In the genomic region with DNA sequence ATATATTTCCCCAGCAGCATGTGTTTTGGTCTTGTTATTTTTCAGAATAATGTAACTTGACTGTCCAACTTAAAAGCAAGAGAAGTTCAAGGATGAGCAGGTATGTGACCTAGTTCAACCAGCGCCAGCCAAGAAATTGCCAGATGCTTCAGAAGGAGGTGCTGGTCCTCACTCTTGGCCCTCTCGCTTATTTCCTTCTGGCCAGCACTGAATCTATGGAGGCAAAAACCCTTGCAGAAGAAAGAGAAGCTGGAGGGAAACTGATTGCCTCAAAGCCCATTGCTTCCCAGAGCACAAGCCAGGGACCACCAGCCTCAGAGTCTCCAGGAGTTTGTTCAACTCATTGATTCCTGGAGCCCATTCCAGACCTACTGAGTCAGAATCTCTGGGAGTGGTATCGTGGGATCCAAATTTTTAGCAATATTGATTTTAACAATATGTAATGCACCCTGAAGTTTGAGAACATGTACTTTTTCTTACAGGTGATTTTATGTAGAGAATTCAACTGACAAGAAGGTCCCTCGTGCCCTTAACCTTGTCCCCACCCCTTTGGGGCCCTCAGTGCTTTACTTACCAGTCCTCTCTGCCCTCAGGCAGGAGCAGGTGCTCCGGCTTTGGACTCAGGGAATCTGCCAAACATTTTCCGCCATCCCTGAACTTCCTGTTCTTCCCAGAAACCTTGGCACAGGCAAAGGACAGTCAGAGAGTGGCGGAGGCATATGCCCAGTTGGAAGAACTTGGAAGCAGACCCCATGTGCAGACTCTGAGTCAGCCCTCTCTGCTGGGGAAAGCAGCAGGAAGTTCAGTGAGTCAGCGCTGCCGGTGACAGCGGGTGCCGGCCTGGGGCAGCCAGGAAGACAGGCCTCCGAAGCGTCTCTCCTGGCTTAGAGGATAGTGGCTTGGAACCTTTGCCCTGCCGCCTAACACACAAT, we compare ENCODE assay signal across 8 cellular contexts. TPM values are rescaled to one million over a fixed set of nuclear protein-coding genes. Genes with fewer than 3 reads are reported as not detected.
A peak's percentile ranks its signal among the peaks of the same experiment; 100 is the strongest.
DNase-seq lines count a peak whose midpoint lies in the region; ATAC-seq and TF ChIP-seq lines count a peak whose summit lies in the region.

No MANE protein-coding gene starts in this region.

- CTCF ChIA-PET in mammary epithelial cell (lab: Charles Lee; ENCODE audit: low non-redundant PET): no interaction called here

- H3K9me3 Mint-ChIP-seq in stimulated activated memory B cell treated with anti-CD40 and anti-IgM and Interleukin-4, amounts not matched to agents 10 μg/mL and 1 μg/mL and 100 μg/mL, for 72 hours: peaks cover 3% of the 10 kb centered on the region

- peak overlapping the region; percentile 82 for H2AFZ ChIP-seq in mammary epithelial cell (ENCODE audit: low read depth, low read length)

- H3K4me3 ChIP-seq in mammary epithelial cell (replicated peaks in 1 of 3; ENCODE audit: insufficient read depth in 1 of 3, low read depth in 2 of 3, low read length in 3 of 3) (no peak overlapping the region), left lung (no peak overlapping the region)

- H3K36me3 ChIP-seq in mammary epithelial cell (ENCODE audit: insufficient read depth, low read length) (no peaks in the 10 kb centered on the region), left lung (no peaks in the 10 kb centered on the region)

- no peak overlapping the region for H3K4me3 Mint-ChIP-seq in stimulated activated memory B cell treated with anti-CD40 and anti-IgM and Interleukin-4, amounts not matched to agents 10 μg/mL and 1 μg/mL and 100 μg/mL, for 72 hours

- H4K20me1 ChIP-seq in mammary epithelial cell (ENCODE audit: insufficient read depth, low read length): no peaks in the 10 kb centered on the region

- no peak for TF ChIP-seq CTCF in mammary epithelial cell (conservative IDR thresholded peaks at IDR 0.05 in 1 of 2, IDR thresholded peaks at IDR 0.05 in 1 of 2; ENCODE audit: extremely low read depth in 1 of 2, insufficient read depth in 1 of 2, low read depth in 1 of 2, low read length in 2 of 2)
- no peak for TF ChIP-seq CTCF in left lung (IDR thresholded peaks at IDR 0.05)

- DNase-seq in Caki2 (ENCODE audit: low read depth): peak; percentile 86
- peak; percentile 51 for DNase-seq in SK-MEL-5 (ENCODE audit: low read depth, low spot score)
- DNase-seq in mammary epithelial cell: peak; percentile 91
- peak; percentile 68 to 85 for DNase-seq in left lung

- H3K4me2 ChIP-seq in mammary epithelial cell (ENCODE audit: insufficient read depth, low read depth, low read length): peak overlapping the region; percentile 59

- peaks cover 5% of the 10 kb centered on the region for H3K4me1 Mint-ChIP-seq in stimulated activated memory B cell treated with anti-CD40 and anti-IgM and Interleukin-4, amounts not matched to agents 10 μg/mL and 1 μg/mL and 100 μg/mL, for 72 hours

- dilution Hi-C loops in mammary epithelial cell (cut with HindIII; ENCODE audit: low sequenced_read_pairs): no loop called here

- no TSS peak for BruUV-seq in mammary epithelial cell (replicated peaks; lab: Mats Ljungman, UMichigan)

- in situ Hi-C loops in Caki2 (cut with HindIII; ENCODE audit: low pct_unique_long_range_greater_than_20kb, low sequenced_read_pairs): no loop called here
- in situ Hi-C loops in SK-MEL-5 (cut with HindIII; ENCODE audit: low pct_unique_long_range_greater_than_20kb, low sequenced_read_pairs): no loop called here
- in situ Hi-C loops in mammary epithelial cell (cut with MboI; ENCODE audit: low sequenced_read_pairs in 2 of 2): no loop called here

- H3K27ac Mint-ChIP-seq in stimulated activated memory B cell treated with anti-CD40 and anti-IgM and Interleukin-4, amounts not matched to agents 10 μg/mL and 1 μg/mL and 100 μg/mL, for 72 hours: no peak overlapping the region

- intact Hi-C loops in mammary epithelial cell (cut with micrococcal nuclease): loop anchor here (2.0 kb wide), 1 partner anchor 50 kb away; a partner anchor contains a TSS
- intact Hi-C loops in left lung (cut with DNase I): no loop called here

- peaks cover 43% of the 10 kb centered on the region for H3K4me1 ChIP-seq in mammary epithelial cell (ENCODE audit: insufficient read depth, low read length)
- peaks cover 0 to 12% of the 10 kb centered on the region in 2 donors for H3K4me1 ChIP-seq in left lung

- no peaks in the 10 kb centered on the region for H3K36me3 Mint-ChIP-seq in stimulated activated memory B cell treated with anti-CD40 and anti-IgM and Interleukin-4, amounts not matched to agents 10 μg/mL and 1 μg/mL and 100 μg/mL, for 72 hours

- H3K27me3 Mint-ChIP-seq in stimulated activated memory B cell treated with anti-CD40 and anti-IgM and Interleukin-4, amounts not matched to agents 10 μg/mL and 1 μg/mL and 100 μg/mL, for 72 hours: peaks cover 28% of the 10 kb centered on the region

- WGBS in mammary epithelial cell (ENCODE audit: low coverage, missing lambda C conversion rate): 27% methylated on average over 14 of the region's 14 CpGs

- peak overlapping the region; percentile 73 for H3K27ac ChIP-seq in mammary epithelial cell (ENCODE audit: insufficient read depth, low read depth, low read length)
- peak overlapping the region in 1 of 2 donors; percentile 48 for H3K27ac ChIP-seq in left lung

- H3K27me3 ChIP-seq in mammary epithelial cell (ENCODE audit: insufficient read depth, low read length) (no peaks in the 10 kb centered on the region), left lung (no peaks in the 10 kb centered on the region)

- no peaks in the 10 kb centered on the region for H3K79me2 ChIP-seq in mammary epithelial cell (ENCODE audit: insufficient read depth, low read length)

- peak overlapping the region; percentile 41 for H3K9ac ChIP-seq in mammary epithelial cell (ENCODE audit: insufficient read depth, low read length)

- ATAC-seq in HG02798 (IDR thresholded peaks at IDR 0.05; ENCODE audit: poor library complexity, unreplicated experiment): peak; percentile 43
- ATAC-seq in left lung: peak; percentile 86
- ATAC-seq in stimulated activated memory B cell treated with anti-CD40 and anti-IgM and Interleukin-4, amounts not matched to agents 10 μg/mL and 1 μg/mL and 100 μg/mL, for 72 hours: peak; percentile 42
- ATAC-seq in GM19467 (IDR thresholded peaks at IDR 0.05; ENCODE audit: unreplicated experiment): no peak
- no peak for ATAC-seq in GM21526 (IDR thresholded peaks at IDR 0.05; ENCODE audit: low FRiP score, unreplicated experiment)

- H3K9me3 ChIP-seq in mammary epithelial cell (replicated peaks; ENCODE audit: insufficient read depth, low read length) (no peaks in the 10 kb centered on the region), left lung (no peaks in the 10 kb centered on the region)

RNA-seq across cellular contexts. Expression of a gene that starts 10.3 kb away (rescaled TPM):
- 0.12 and 0.54 TPM in 2 replicates for total RNA-seq in Caki2 (2014; rRNA removed; shearing (Covaris generic); ENCODE audit: low replicate concordance)
- not detected in 2 replicates for total RNA-seq in SK-MEL-5 (2014; rRNA removed; shearing (Covaris generic))
- not detected in 2 replicates for polyA plus RNA-seq in SK-MEL-5 (2015; cell fraction: cytosol; rRNA removed)
- not detected in 2 replicates for polyA plus RNA-seq in SK-MEL-5 (2015; cell fraction: nucleus; rRNA removed)
- under 1 TPM; under 0.01 to 0.09 TPM for total RNA-seq in mammary epithelial cell
- 0.06 TPM for polyA plus RNA-seq in mammary epithelial cell
- polyA minus RNA-seq in mammary epithelial cell: 0.57 TPM
- not detected for total RNA-seq in left lung

RNA-seq across cellular contexts. Expression of a gene that starts 49.9 kb away (rescaled TPM):
- total RNA-seq in Caki2 (2014; rRNA removed; shearing (Covaris generic); ENCODE audit: low replicate concordance): 49.4 and 57.8 TPM in 2 replicates
- total RNA-seq in SK-MEL-5 (2014; rRNA removed; shearing (Covaris generic)): 16.5 and 18.8 TPM in 2 replicates
- polyA plus RNA-seq in SK-MEL-5 (2015; cell fraction: cytosol; rRNA removed): 9.1 and 10.0 TPM in 2 replicates
- 7.6 and 14.2 TPM in 2 replicates for polyA plus RNA-seq in SK-MEL-5 (2015; cell fraction: nucleus; rRNA removed)
- total RNA-seq in mammary epithelial cell: 10 to 100 TPM; 22.3 to 33.1 TPM
- polyA plus RNA-seq in mammary epithelial cell: 11.5 TPM
- polyA minus RNA-seq in mammary epithelial cell: 5.7 TPM
- total RNA-seq in left lung: 10 to 100 TPM; 29.5 to 34.6 TPM

Comparison
In these comparisons a context has a peak if more than half of its experiments do, and no peak if none do; other contexts are left out.
1. ATAC-seq: peak in HG02798 (single experiment), left lung (single experiment) and stimulated activated memory B cell treated with anti-CD40 and anti-IgM and Interleukin-4, amounts not matched to agents 10 μg/mL and 1 μg/mL and 100 μg/mL, for 72 hours (single experiment); none in GM19467 (single experiment) and GM21526 (single experiment).
2. Peak in every context shown above with its lines, with median percentiles within 50 percentile points of each other: DNase-seq.